In the genomic region with DNA sequence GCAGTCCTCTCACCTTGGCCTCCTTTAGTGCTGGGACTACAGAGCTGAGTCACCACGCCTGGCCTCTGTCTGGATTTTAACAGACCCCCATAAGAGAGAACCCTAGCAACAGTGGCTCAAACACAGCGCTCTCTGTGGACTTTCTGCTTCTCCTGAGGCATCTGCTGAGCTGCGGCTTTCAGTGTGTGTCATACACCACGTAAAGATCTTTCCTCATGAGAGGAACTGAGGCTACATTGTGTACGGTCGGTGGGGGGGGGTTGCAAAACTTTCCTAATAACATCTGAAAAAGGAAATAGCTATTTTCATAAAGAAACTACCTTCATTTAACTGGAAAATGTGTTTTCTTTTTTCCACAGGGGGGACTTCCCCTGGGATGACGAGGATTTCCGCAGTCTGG, we compare ENCODE assay signal across 10 cellular contexts. TPM values are rescaled to one million over a fixed set of nuclear protein-coding genes. Genes with fewer than 3 reads are reported as not detected.
DNase-seq lines count a peak whose midpoint lies in the region; ATAC-seq and TF ChIP-seq lines count a peak whose summit lies in the region.
"Had no signal": no experiment of that assay in that cellular context is flagged by ENCODE, and none has a peak within 500 bp of the region (broad histone marks: within the 10 kb centered on the region; RNA-seq: fewer than 3 reads in every experiment).

No MANE protein-coding gene starts in this region.

- H3K27ac Mint-ChIP-seq in IgD-negative memory B cell (peak overlapping the region in 2 of 3 donors; percentile 67 to 87), memory B cell (no peak overlapping the region)
- H3K27ac Mint-ChIP-seq: activated naive CD4-positive, alpha-beta T cell treated with anti-CD3 and anti-CD28 coated beads for 36 hours had no signal

- peaks cover 1 to 16% (median 7%) of the 10 kb centered on the region in 3 donors for H3K4me1 Mint-ChIP-seq in IgD-negative memory B cell
- peaks cover 2% of the 10 kb centered on the region for H3K4me1 Mint-ChIP-seq in memory B cell

- H3K4me3 Mint-ChIP-seq in IgD-negative memory B cell = peak overlapping the region in 1 of 4 donors; percentile 43
- H3K4me3 Mint-ChIP-seq in memory B cell = no peak overlapping the region
- H3K4me3 Mint-ChIP-seq: activated naive CD4-positive, alpha-beta T cell treated with anti-CD3 and anti-CD28 coated beads for 36 hours had no signal

- TF ChIP-seq CTCF in GM20000 (IDR thresholded peaks at IDR 0.05; ENCODE audit: extremely low read depth, missing control alignments) = no peak

- H3K27me3 Mint-ChIP-seq in IgD-negative memory B cell (no peaks in the 10 kb centered on the region), memory B cell (no peaks in the 10 kb centered on the region)

- TF ChIP-seq POLR2A in GM18505 (IDR thresholded peaks at IDR 0.05; ENCODE audit: borderline replicate concordance, extremely low read depth, insufficient read depth, insufficient read length) = no peak

- peak; percentile 56 for DNase-seq in GM20000 (ENCODE audit: low spot score)
- DNase-seq in memory B cell (ENCODE audit: low spot score in 2 of 2) = no peak
- no peak for DNase-seq in activated effector memory CD4-positive, alpha-beta T cell treated with anti-CD3 and anti-CD28 coated beads, Interleukin-2, amount 50 U/mL, for 16 hours
- DNase-seq in NCI-H446 treated with DMSO at 0.1 percent for 48 hours (lab: John Stamatoyannopoulos, UW) = no peak
- DNase-seq in cerebellum (ENCODE audit: low spot score) = no peak
- DNase-seq: activated naive CD4-positive, alpha-beta T cell treated with anti-CD3 and anti-CD28 coated beads for 36 hours; Caco-2; SW 1271 had no signal

- ATAC-seq in GM18505 (IDR thresholded peaks at IDR 0.05; ENCODE audit: unreplicated experiment) (peak; percentile 65), memory B cell (ENCODE audit: low read depth) (peak; percentile 73)

- H3K36me3 Mint-ChIP-seq in IgD-negative memory B cell (peaks cover 8% of the 10 kb centered on the region), memory B cell (peaks cover 32% of the 10 kb centered on the region)

- no peaks in the 10 kb centered on the region for H3K9me3 Mint-ChIP-seq in IgD-negative memory B cell
- H3K9me3 Mint-ChIP-seq in memory B cell = no peaks in the 10 kb centered on the region
- H3K9me3 Mint-ChIP-seq: activated naive CD4-positive, alpha-beta T cell treated with anti-CD3 and anti-CD28 coated beads for 36 hours had no signal

RNA-seq across cellular contexts. Expression of a gene that starts 32.9 kb away (rescaled TPM):
- 67.5 TPM for polyA plus RNA-seq in IgD-negative memory B cell
- 49.9 TPM for total RNA-seq in cerebellum

RNA-seq across cellular contexts. Expression of a gene that starts 37.8 kb away (rescaled TPM):
- 9.4 TPM for polyA plus RNA-seq in IgD-negative memory B cell
- 12.6 TPM for total RNA-seq in cerebellum

RNA-seq across cellular contexts. Expression of a gene that starts 58.3 kb away (rescaled TPM):
- 1.1 TPM for polyA plus RNA-seq in IgD-negative memory B cell
- 832 TPM for total RNA-seq in cerebellum
